In the genomic region with DNA sequence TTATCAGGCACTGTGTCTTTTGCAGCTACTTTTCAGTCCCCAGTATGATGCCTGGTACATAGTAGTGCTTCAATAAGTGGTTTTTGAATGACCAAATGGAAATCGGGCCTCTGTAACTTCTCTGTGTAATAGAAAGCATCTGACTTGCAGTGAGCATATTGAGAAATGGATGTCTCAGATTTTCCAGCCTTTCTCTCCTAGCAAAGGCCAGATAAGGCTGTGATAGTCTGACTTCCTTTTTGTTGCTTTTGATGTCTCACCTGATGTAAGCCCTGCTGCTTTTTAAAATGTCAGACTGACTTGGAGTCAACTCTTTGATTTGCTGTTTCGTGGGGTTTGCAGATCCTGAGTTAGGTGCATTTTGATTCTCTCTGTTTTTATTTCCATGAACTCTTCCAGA, we compare ENCODE assay signal across 19 cellular contexts.
"Had no signal": no experiment of that assay in that cellular context is flagged by ENCODE, and none has a peak within 500 bp of the region (broad histone marks: within the 10 kb centered on the region; RNA-seq: fewer than 3 reads in every experiment).

No MANE protein-coding gene starts in this region.

- H3K4me1 ChIP-seq: tibial nerve, vagina had no signal

- H3K4me3 Mint-ChIP-seq: activated CD4-positive, alpha-beta memory T cell treated with anti-CD3 and anti-CD28 coated beads for 36 hours; activated CD8-positive, alpha-beta memory T cell treated with anti-CD3 and anti-CD28 coated beads, Interleukin-2, amount 10 ng/mL, durations not matched to agents 7 days and 5 days; activated T-cell treated with anti-CD3 and anti-CD28 coated beads, Interleukin-2, amount 50 U/mL, for 24 hours; brain; central memory CD8-positive, alpha-beta T cell; immature natural killer cell; nephron progenitor cell had no signal

- H3K27me3 Mint-ChIP-seq: activated CD4-positive, alpha-beta memory T cell treated with anti-CD3 and anti-CD28 coated beads for 36 hours; activated CD8-positive, alpha-beta memory T cell treated with anti-CD3 and anti-CD28 coated beads, Interleukin-2, amount 10 ng/mL, durations not matched to agents 7 days and 5 days; activated T-cell treated with anti-CD3 and anti-CD28 coated beads, Interleukin-2, amount 50 U/mL, for 24 hours; brain; central memory CD8-positive, alpha-beta T cell had no signal

- H3K36me3 Mint-ChIP-seq: activated CD4-positive, alpha-beta memory T cell treated with anti-CD3 and anti-CD28 coated beads for 36 hours; activated CD8-positive, alpha-beta memory T cell treated with anti-CD3 and anti-CD28 coated beads, Interleukin-2, amount 10 ng/mL, durations not matched to agents 7 days and 5 days; brain had no signal

- H3K9me3 Mint-ChIP-seq: activated T-cell treated with anti-CD3 and anti-CD28 coated beads, Interleukin-2, amount 50 U/mL, for 24 hours; brain; immature natural killer cell; nephron progenitor cell had no signal

- H3K4me1 Mint-ChIP-seq: activated CD8-positive, alpha-beta memory T cell treated with anti-CD3 and anti-CD28 coated beads, Interleukin-2, amount 10 ng/mL, durations not matched to agents 7 days and 5 days; central memory CD8-positive, alpha-beta T cell; immature natural killer cell had no signal

- ATAC-seq: activated CD4-positive, CD25-positive, alpha-beta regulatory T cell treated with anti-CD3 and anti-CD28 coated beads, Interleukin-2, amount 50 U/mL, for 24 hours; activated CD8-positive, alpha-beta memory T cell treated with anti-CD3 and anti-CD28 coated beads, Interleukin-2, amount 10 ng/mL, durations not matched to agents 7 days and 5 days had no signal

- H3K9me3 ChIP-seq: esophagus muscularis mucosa, tibial nerve, vagina had no signal

- DNase-seq: activated CD4-positive, alpha-beta memory T cell treated with anti-CD3 and anti-CD28 coated beads for 36 hours; activated CD8-positive, alpha-beta memory T cell treated with anti-CD3 and anti-CD28 coated beads, Interleukin-2, amount 10 ng/mL, durations not matched to agents 7 days and 5 days; activated naive CD4-positive, alpha-beta T cell treated with anti-CD3 and anti-CD28 coated beads, Interleukin-2, amount 50 U/mL, for 16 hours; activated T-cell treated with anti-CD3 and anti-CD28 coated beads, Interleukin-2, amount 50 U/mL, for 24 hours; amygdala; cortex of kidney; effector CD4-positive, alpha-beta T cell; immature natural killer cell; nephron progenitor cell; stimulated activated CD4-positive, alpha-beta T cell treated with anti-CD3 and anti-CD28 coated beads, Interleukin-12 subunit alpha, Interleukin-12 subunit beta, amount 100 ng/mL, for 4 hours; stimulated activated CD4-positive, alpha-beta T cell treated with anti-CD3 and anti-CD28 coated beads, Interleukin-2, amount 100 ng/mL, for 24 hours; substantia nigra; SW 1271 had no signal

- H3K27ac Mint-ChIP-seq: activated CD4-positive, alpha-beta memory T cell treated with anti-CD3 and anti-CD28 coated beads for 36 hours; activated CD8-positive, alpha-beta memory T cell treated with anti-CD3 and anti-CD28 coated beads, Interleukin-2, amount 10 ng/mL, durations not matched to agents 7 days and 5 days; activated T-cell treated with anti-CD3 and anti-CD28 coated beads, Interleukin-2, amount 50 U/mL, for 24 hours; immature natural killer cell had no signal

- H3K27me3 ChIP-seq: esophagus muscularis mucosa, tibial nerve, vagina had no signal

- H3K4me3 ChIP-seq: esophagus muscularis mucosa, tibial nerve, vagina had no signal

- H3K36me3 ChIP-seq: esophagus muscularis mucosa, tibial nerve, vagina had no signal
